In genomic region chr1:70142120-70142519, GRCh38 we compare ENCODE assay signal across 12 cellular contexts.
DNase-seq lines count a peak whose midpoint lies in the region; ATAC-seq and TF ChIP-seq lines count a peak whose summit lies in the region.
"Had no signal": no experiment of that assay in that cellular context is flagged by ENCODE, and none has a peak within 500 bp of the region (broad histone marks: within the 10 kb centered on the region; RNA-seq: fewer than 3 reads in every experiment).

No MANE protein-coding gene starts in this region.

- dilution Hi-C loops in mammary epithelial cell (cut with HindIII; ENCODE audit: low sequenced_read_pairs): no loop called here

- ATAC-seq in left lung: peak; percentile 39
- ATAC-seq in GM18511 (IDR thresholded peaks at IDR 0.05; ENCODE audit: unreplicated experiment): no peak
- ATAC-seq in HG02759 (IDR thresholded peaks at IDR 0.05; ENCODE audit: unreplicated experiment): no peak

- peaks cover 26% of the 10 kb centered on the region for H3K36me3 ChIP-seq in left ventricle myocardium inferior
- peaks cover 7% of the 10 kb centered on the region for H3K36me3 ChIP-seq in mammary epithelial cell (ENCODE audit: insufficient read depth, low read length)
- H3K36me3 ChIP-seq in left lung: peaks cover 0 to 22% of the 10 kb centered on the region in 2 donors

- no peaks in the 10 kb centered on the region for H3K79me2 ChIP-seq in mammary epithelial cell (ENCODE audit: insufficient read depth, low read length)

- BruUV-seq in mammary epithelial cell (replicated peaks; lab: Mats Ljungman, UMichigan): no TSS peak

- in situ Hi-C loops in mammary epithelial cell (cut with MboI; ENCODE audit: low sequenced_read_pairs in 2 of 2): no loop called here

- 48% methylated on average over 2 of the region's 2 CpGs for WGBS in mammary epithelial cell (ENCODE audit: low coverage, missing lambda C conversion rate)

- H3K4me2 ChIP-seq in mammary epithelial cell (ENCODE audit: insufficient read depth, low read depth, low read length): no peak overlapping the region

- intact Hi-C loops in left ventricle myocardium inferior (cut with micrococcal nuclease) (no loop called here), cardiac septum (cut with DNase I) (no loop called here), mammary epithelial cell (cut with micrococcal nuclease) (no loop called here), left lung (cut with DNase I) (no loop called here)

- CTCF ChIA-PET in mammary epithelial cell (lab: Charles Lee; ENCODE audit: low non-redundant PET): no interaction called here

- H3K27ac ChIP-seq in left ventricle myocardium inferior (replicated peaks): no peak overlapping the region
- H3K27ac ChIP-seq in mammary epithelial cell (ENCODE audit: insufficient read depth, low read depth, low read length): no peak overlapping the region
- no peak overlapping the region for H3K27ac ChIP-seq in left lung

- peak; percentile 37 for TF ChIP-seq CTCF in left ventricle myocardium inferior (IDR thresholded peaks at IDR 0.05; ENCODE audit: borderline replicate concordance)
- peak; percentile 28 to 40 for TF ChIP-seq CTCF in mammary epithelial cell (conservative IDR thresholded peaks at IDR 0.05 in 1 of 2, IDR thresholded peaks at IDR 0.05 in 1 of 2; ENCODE audit: extremely low read depth in 1 of 2, insufficient read depth in 1 of 2, low read depth in 1 of 2, low read length in 2 of 2)
- no peak for TF ChIP-seq CTCF in left lung (IDR thresholded peaks at IDR 0.05)

- no peaks in the 10 kb centered on the region for H3K9me3 ChIP-seq in left ventricle myocardium inferior (replicated peaks)
- H3K9me3 ChIP-seq in mammary epithelial cell (replicated peaks; ENCODE audit: insufficient read depth, low read length): no peaks in the 10 kb centered on the region
- H3K9me3 ChIP-seq in left lung: no peaks in the 10 kb centered on the region

- H3K9ac ChIP-seq in mammary epithelial cell (ENCODE audit: insufficient read depth, low read length): no peak overlapping the region

- H3K27me3 ChIP-seq in left ventricle myocardium inferior (ENCODE audit: low read depth): no peaks in the 10 kb centered on the region
- no peaks in the 10 kb centered on the region for H3K27me3 ChIP-seq in mammary epithelial cell (ENCODE audit: insufficient read depth, low read length)
- no peaks in the 10 kb centered on the region for H3K27me3 ChIP-seq in left lung

- H3K4me3 ChIP-seq in left ventricle myocardium inferior: no peak overlapping the region
- no peak overlapping the region for H3K4me3 ChIP-seq in mammary epithelial cell (replicated peaks in 1 of 3; ENCODE audit: insufficient read depth in 1 of 3, low read depth in 2 of 3, low read length in 3 of 3)
- no peak overlapping the region for H3K4me3 ChIP-seq in left lung

- H2AFZ ChIP-seq in mammary epithelial cell (ENCODE audit: low read depth, low read length): no peak overlapping the region

- DNase-seq in left ventricle myocardium inferior: no peak
- no peak for DNase-seq in cardiac septum (ENCODE audit: low spot score)
- DNase-seq in mammary epithelial cell: no peak
- DNase-seq in left lung: no peak
- no peak for DNase-seq in HUDEP-2 (lab: John Stamatoyannopoulos, UW; ENCODE audit: unreplicated experiment in 76 of 76)
- DNase-seq in amygdala (lab: John Stamatoyannopoulos, UW): no peak
- DNase-seq: activated T-cell treated with anti-CD3 and anti-CD28 coated beads, Interleukin-2, amount 50 U/mL, for 24 hours; cortex of kidney; NCI-H146; stimulated activated CD4-positive, alpha-beta T cell treated with anti-CD3 and anti-CD28 coated beads, Interleukin-4, amount 100 ng/mL, for 4 hours had no signal

- no peaks in the 10 kb centered on the region for H4K20me1 ChIP-seq in mammary epithelial cell (ENCODE audit: insufficient read depth, low read length)

- H3K4me1 ChIP-seq in left ventricle myocardium inferior: peaks cover 27% of the 10 kb centered on the region
- no peaks in the 10 kb centered on the region for H3K4me1 ChIP-seq in mammary epithelial cell (ENCODE audit: insufficient read depth, low read length)
- no peaks in the 10 kb centered on the region for H3K4me1 ChIP-seq in left lung

Comparison
In these comparisons a context has a peak if more than half of its experiments do, and no peak if none do; other contexts are left out.
1. CTCF ChIP-seq: peak in left ventricle myocardium inferior (single experiment) and mammary epithelial cell (2 of 2); none in left lung (0 of 2).